26 cellular contexts compared by ENCODE assay signal in genomic region chrX:30327762-30328161, GRCh38. TPM values are rescaled to one million over a fixed set of nuclear protein-coding genes. Genes with fewer than 3 reads are reported as not detected.
"Had no signal": no experiment of that assay in that cellular context is flagged by ENCODE, and none has a peak within 500 bp of the region (broad histone marks: within the 10 kb centered on the region; RNA-seq: fewer than 3 reads in every experiment).

No MANE protein-coding gene starts in this region.

- H3K9ac ChIP-seq: parathyroid adenoma had no signal

- H3K27ac ChIP-seq: heart left ventricle, parathyroid adenoma, psoas muscle, spleen, tibial artery, upper lobe of left lung, uterus had no signal

- H3K27me3 Mint-ChIP-seq: effector memory CD8-positive, alpha-beta T cell; stimulated activated naive CD8-positive, alpha-beta T cell treated with anti-CD3 and anti-CD28 coated beads, Interleukin-15, Interleukin-2, amounts not matched to agents 100 ng/mL and 50 ng/mL, for 24 hours had no signal

- H3K36me3 Mint-ChIP-seq: naive B cell; stimulated activated memory B cell treated with anti-CD40 and anti-IgM and Interleukin-4, amounts not matched to agents 10 μg/mL and 1 μg/mL and 100 μg/mL, for 72 hours had no signal

- DNase-seq: effector memory CD8-positive, alpha-beta T cell; erythroblast; heart left ventricle; hippocampal formation; kidney glomerular epithelial cell; mesendoderm; naive B cell; psoas muscle; retina; spleen; stimulated activated CD4-positive, alpha-beta T cell treated with anti-CD3 and anti-CD28 coated beads, Interleukin-15, amount 100 ng/mL, for 24 hours; stimulated activated CD4-positive, alpha-beta T cell treated with anti-CD3 and anti-CD28 coated beads, Interleukin-1b, Interleukin-23, amount 100 ng/mL, for 48 hours; stimulated activated CD4-positive, alpha-beta T cell treated with anti-CD3 and anti-CD28 coated beads, Interleukin-4, amount 100 ng/mL, for 24 hours; tibial artery; upper lobe of left lung; uterus had no signal

- H3K9me3 Mint-ChIP-seq: dendritic cell treated with granulocyte-macrophage colony-stimulating factor and Interleukin-4, amounts not matched to agents 40 ng/mL and 50 ng/mL, for 4 days; nephron; stimulated activated memory B cell treated with anti-CD40 and anti-IgM and Interleukin-4, amounts not matched to agents 10 μg/mL and 1 μg/mL and 100 μg/mL, for 72 hours; stimulated activated naive CD8-positive, alpha-beta T cell treated with anti-CD3 and anti-CD28 coated beads, Interleukin-15, Interleukin-2, amounts not matched to agents 100 ng/mL and 50 ng/mL, for 24 hours had no signal

- H3K27ac Mint-ChIP-seq: dendritic cell treated with granulocyte-macrophage colony-stimulating factor and Interleukin-4, amounts not matched to agents 40 ng/mL and 50 ng/mL, for 4 days; effector memory CD8-positive, alpha-beta T cell; naive B cell; nephron; stimulated activated memory B cell treated with anti-CD40 and anti-IgM and Interleukin-4, amounts not matched to agents 10 μg/mL and 1 μg/mL and 100 μg/mL, for 72 hours; stimulated activated naive CD8-positive, alpha-beta T cell treated with anti-CD3 and anti-CD28 coated beads, Interleukin-15, Interleukin-2, amounts not matched to agents 100 ng/mL and 50 ng/mL, for 24 hours had no signal

- H3K4me1 Mint-ChIP-seq: naive B cell; nephron; stimulated activated memory B cell treated with anti-CD40 and anti-IgM and Interleukin-4, amounts not matched to agents 10 μg/mL and 1 μg/mL and 100 μg/mL, for 72 hours had no signal

- H3K36me3 ChIP-seq: heart left ventricle, spleen, tibial artery, upper lobe of left lung, uterus had no signal

- H3K4me1 ChIP-seq: heart left ventricle, parathyroid adenoma, psoas muscle, spleen, tibial artery, upper lobe of left lung, uterus had no signal

- H3K9me3 ChIP-seq: heart left ventricle, psoas muscle, spleen, tibial artery, upper lobe of left lung, uterus had no signal

- ATAC-seq: effector memory CD8-positive, alpha-beta T cell; heart left ventricle; psoas muscle; sciatic nerve; stimulated activated memory B cell treated with anti-CD40 and anti-IgM and Interleukin-4, amounts not matched to agents 10 μg/mL and 1 μg/mL and 100 μg/mL, for 72 hours had no signal

- FAIRE-seq: frontal cortex, islet of Langerhans had no signal

- H3K4me3 Mint-ChIP-seq: dendritic cell treated with granulocyte-macrophage colony-stimulating factor and Interleukin-4, amounts not matched to agents 40 ng/mL and 50 ng/mL, for 4 days; effector memory CD8-positive, alpha-beta T cell; naive B cell; nephron; stimulated activated memory B cell treated with anti-CD40 and anti-IgM and Interleukin-4, amounts not matched to agents 10 μg/mL and 1 μg/mL and 100 μg/mL, for 72 hours; stimulated activated naive CD8-positive, alpha-beta T cell treated with anti-CD3 and anti-CD28 coated beads, Interleukin-15, Interleukin-2, amounts not matched to agents 100 ng/mL and 50 ng/mL, for 24 hours had no signal

- H3K4me3 ChIP-seq: heart left ventricle, psoas muscle, spleen, tibial artery, upper lobe of left lung, uterus had no signal

- H3K27me3 ChIP-seq: tibial artery, upper lobe of left lung, uterus had no signal

RNA-seq across cellular contexts. Expression of gene NR0B1, which starts 18.6 kb away (rescaled TPM):
- total RNA-seq: heart left ventricle, liver, lung microvascular endothelial cell, psoas muscle, spleen, upper lobe of left lung had no signal
- polyA plus RNA-seq: liver, spleen had no signal
